In genomic region chr6:53811082-53811481, GRCh38 we compare ENCODE assay signal across 8 cellular contexts. TPM values are rescaled to one million over a fixed set of nuclear protein-coding genes. Genes with fewer than 3 reads are reported as not detected.
DNase-seq lines count a peak whose midpoint lies in the region; ATAC-seq and TF ChIP-seq lines count a peak whose summit lies in the region.

No MANE protein-coding gene starts in this region.

- H2AFZ ChIP-seq in IMR-90 (replicated peaks; ENCODE audit: low read length, poor library complexity): no peak overlapping the region

- H3K9me3 ChIP-seq in IMR-90 (ENCODE audit: control insufficient read depth, insufficient read depth, low read length): no peaks in the 10 kb centered on the region
- no peaks in the 10 kb centered on the region for H3K9me3 ChIP-seq in colonic mucosa
- no peaks in the 10 kb centered on the region for H3K9me3 ChIP-seq in thymus (ENCODE audit: control insufficient read depth)

- peaks cover 8% of the 10 kb centered on the region for H3K4me1 ChIP-seq in IMR-90 (ENCODE audit: control insufficient read depth, insufficient read depth, low read length)
- H3K4me1 ChIP-seq in colonic mucosa: no peaks in the 10 kb centered on the region
- peaks cover 2% of the 10 kb centered on the region for H3K4me1 ChIP-seq in thymus (ENCODE audit: control insufficient read depth, insufficient read depth, low read length)

- H2BK20ac ChIP-seq in IMR-90 (ENCODE audit: low read depth, low read length): no peak overlapping the region

- CTCF ChIA-PET in IMR-90 (lab: Yijun Ruan, JAX): no interaction called here

- no peak for TF ChIP-seq POLR2A in IMR-90 (IDR thresholded peaks at IDR 0.05; ENCODE audit: low read depth, low read length)

- POLR2A ChIA-PET in IMR-90 (lab: Charles Lee; ENCODE audit: unreplicated experiment): no interaction called here

- H3K4ac ChIP-seq in IMR-90 (ENCODE audit: low read depth, low read length): 0 out of 2 replicates have a peak overlapping the region, but pooled peaks have one; percentile 24

- H3K27ac ChIP-seq in IMR-90 (ENCODE audit: insufficient read depth, low read length) (no peak overlapping the region), colonic mucosa (no peak overlapping the region), thymus (ENCODE audit: low read depth) (peak overlapping the region; percentile 38)

- H2BK15ac ChIP-seq in IMR-90 (ENCODE audit: low read depth, low read length): no peak overlapping the region

- H3K79me1 ChIP-seq in IMR-90 (ENCODE audit: low read depth in 1 of 2, low read length in 2 of 2): peaks cover 30 to 62% of the 10 kb centered on the region in 2 experiments

- H3K4me3 ChIP-seq in GM06990 (replicated peaks; ENCODE audit: low read depth, low read length): no peak overlapping the region
- H3K4me3 ChIP-seq in IMR-90 (ENCODE audit: insufficient read depth, low read depth, low read length): no peak overlapping the region
- no peak overlapping the region for H3K4me3 ChIP-seq in colonic mucosa
- no peak overlapping the region for H3K4me3 ChIP-seq in thymus (ENCODE audit: low read length)

- no peaks in the 10 kb centered on the region for H3K36me3 ChIP-seq in GM06990 (ENCODE audit: control insufficient read depth, insufficient read depth, low read length)
- H3K36me3 ChIP-seq in IMR-90 (ENCODE audit: control insufficient read depth, insufficient read depth, low read length): no peaks in the 10 kb centered on the region
- H3K36me3 ChIP-seq in colonic mucosa: no peaks in the 10 kb centered on the region
- H3K36me3 ChIP-seq in thymus (ENCODE audit: control insufficient read depth, insufficient read depth): no peaks in the 10 kb centered on the region

- H3K27me3 ChIP-seq in GM06990 (replicated peaks; ENCODE audit: control insufficient read depth, insufficient read depth, low read length) (no peaks in the 10 kb centered on the region), IMR-90 (ENCODE audit: control insufficient read depth, insufficient read depth, low read length) (no peaks in the 10 kb centered on the region), colonic mucosa (no peaks in the 10 kb centered on the region), thymus (ENCODE audit: control insufficient read depth, insufficient read depth) (no peaks in the 10 kb centered on the region)

- no peak overlapping the region for H2BK5ac ChIP-seq in IMR-90 (ENCODE audit: low read depth, low read length, poor library complexity, severe bottlenecking)

- peaks cover 3% of the 10 kb centered on the region; the same call in 1 of the 2 replicates for H4K20me1 ChIP-seq in IMR-90 (ENCODE audit: insufficient read depth, low read length)

- in situ Hi-C loops in IMR-90 (cut with MboI; ENCODE audit: low sequenced_read_pairs): no loop called here

- dilution Hi-C loops in IMR-90 (cut with HindIII; ENCODE audit: low sequenced_read_pairs, unreplicated experiment): no loop called here

- no peak for TF ChIP-seq RAD21 in IMR-90 (IDR thresholded peaks at IDR 0.05; ENCODE audit: low read length)

- H3K9me1 ChIP-seq in IMR-90 (ENCODE audit: insufficient read depth, low read length): peaks cover 10% of the 10 kb centered on the region

- H4K91ac ChIP-seq in IMR-90 (ENCODE audit: insufficient read depth, low read depth, low read length): no peak overlapping the region; the same call in 1 of the 2 replicates

- no peak overlapping the region for H2AK9ac ChIP-seq in IMR-90 (replicated peaks; ENCODE audit: low read depth, low read length, poor library complexity)

- 0 out of 4 replicates have a peak overlapping the region, but pooled peaks of 1 of the 2 experiments have one; percentile 40 for H4K8ac ChIP-seq in IMR-90 (ENCODE audit: low read depth in 2 of 2, low read length in 2 of 2)

- ATAC-seq in GM21529 (IDR thresholded peaks at IDR 0.05; ENCODE audit: unreplicated experiment) (peak; percentile 91), IMR-90 (ENCODE audit: low read depth) (no peak)

- H4K5ac ChIP-seq in IMR-90 (ENCODE audit: low read depth, low read length): no peak overlapping the region

- no peak overlapping the region for H3K18ac ChIP-seq in IMR-90 (ENCODE audit: low read depth, low read length)

- BruUV-seq in IMR-90 (replicated peaks; lab: Mats Ljungman, UMichigan): no TSS peak

- intact Hi-C loops in IMR-90 (cut with micrococcal nuclease): no loop called here
- intact Hi-C loops in colonic mucosa (cut with DNase I): no loop called here

- no peak overlapping the region for H2BK120ac ChIP-seq in IMR-90 (ENCODE audit: low read depth, low read length)

- TF ChIP-seq CTCF in GM06990 (IDR thresholded peaks at IDR 0.05; ENCODE audit: insufficient read depth, low read length, poor library complexity, severe bottlenecking): no peak
- TF ChIP-seq CTCF in IMR-90 (conservative IDR thresholded peaks at IDR 0.05; ENCODE audit: low read depth, low read length): no peak
- TF ChIP-seq CTCF in colonic mucosa (IDR thresholded peaks at IDR 0.05): no peak

- H2AK5ac ChIP-seq in IMR-90 (ENCODE audit: low read depth, low read length): 0 out of 2 replicates have a peak overlapping the region, but pooled peaks have one; percentile 20

- DNase-seq in GM06990 (ENCODE audit: extremely low read depth, insufficient read length): peak; percentile 10
- no peak for DNase-seq in IMR-90
- DNase-seq in colonic mucosa: peak; percentile 77
- DNase-seq in inferior parietal cortex (ENCODE audit: extremely low spot score): no peak
- DNase-seq in SKM-1 treated with dmso at 0.1 percent for 144 hours (lab: John Stamatoyannopoulos, UW; ENCODE audit: unreplicated experiment): no peak
- DNase-seq in UCSD-AML1 (lab: John Stamatoyannopoulos, UW; ENCODE audit: unreplicated experiment): no peak

- WGBS in IMR-90 (ENCODE audit: extremely low coverage in 2 of 2, insufficient read length in 1 of 2), 2 experiments: no CpG with 5 or more reads among the region's 4 CpGs
- WGBS in thymus: 74% methylated on average over 4 of the region's 4 CpGs

- H3K23ac ChIP-seq in IMR-90 (ENCODE audit: low read depth, low read length): no peak overlapping the region

- H3K4me2 ChIP-seq in IMR-90 (ENCODE audit: low read depth, low read length): no peak overlapping the region

- no peak overlapping the region for H3K56ac ChIP-seq in IMR-90 (ENCODE audit: extremely low read depth, insufficient read depth, low read length)

- H3K9ac ChIP-seq in IMR-90 (ENCODE audit: low read depth, low read length) (no peak overlapping the region), colonic mucosa (ENCODE audit: low read depth in 2 of 2, low read length in 2 of 2) (peak overlapping the region in 1 of 2 donors; percentile 29)

- H3K14ac ChIP-seq in IMR-90 (replicated peaks; ENCODE audit: low read depth, low read length): no peak overlapping the region

TF ChIP-seq in IMR-90, 13 proteins besides CTCF, POLR2A, EP300 and RAD21:
- no peak for TF ChIP-seq CHD1 (IDR thresholded peaks at IDR 0.05; ENCODE audit: low read depth, low read length)
- no peak for TF ChIP-seq MAZ (IDR thresholded peaks at IDR 0.05; ENCODE audit: borderline replicate concordance, low read depth, low read length)
- no peak for TF ChIP-seq RFX5 (IDR thresholded peaks at IDR 0.05; ENCODE audit: low read depth, low read length)
- TF ChIP-seq CEBPB (IDR thresholded peaks at IDR 0.05; ENCODE audit: low read depth, low read length): no peak
- TF ChIP-seq FOS (IDR thresholded peaks at IDR 0.05; ENCODE audit: low read depth, low read length): no peak
- no peak for TF ChIP-seq RCOR1 (IDR thresholded peaks at IDR 0.05; ENCODE audit: insufficient replicate concordance, low read length)
- no peak for TF ChIP-seq ELK1 (IDR thresholded peaks at IDR 0.05; ENCODE audit: borderline replicate concordance, low read depth, low read length)
TF ChIP-seq in IMR-90: peak in this region for 0.

RNA-seq across cellular contexts. Expression of gene LRRC1, which starts 16.3 kb away (rescaled TPM):
- total RNA-seq in IMR-90 (2012; rRNA removed): 6.1 and 6.7 TPM in 2 replicates
- 4.3 and 5.1 TPM in 2 replicates for polyA plus RNA-seq in IMR-90 (2012; rRNA removed)
- polyA plus RNA-seq in IMR-90 (2012; cell fraction: cytosol; rRNA removed): 3.1 and 3.6 TPM in 2 replicates
- 5.1 and 13.1 TPM in 2 replicates for polyA plus RNA-seq in IMR-90 (2012; cell fraction: nucleus; rRNA removed; ENCODE audit: low replicate concordance)
- total RNA-seq in colonic mucosa: 10 to 100 TPM; 49.6 to 72.9 TPM
- 21.7 TPM for polyA plus RNA-seq in thymus

Comparison
In these comparisons a context has a peak if more than half of its experiments do, and no peak if none do; other contexts are left out.
1. DNase-seq: peak in GM06990 (single experiment) and colonic mucosa (single experiment); none in IMR-90 (single experiment), inferior parietal cortex (single experiment), SKM-1 treated with dmso at 0.1 percent for 144 hours (single experiment) and UCSD-AML1 (single experiment).